30 cellular contexts compared by ENCODE assay signal in the genomic region with DNA sequence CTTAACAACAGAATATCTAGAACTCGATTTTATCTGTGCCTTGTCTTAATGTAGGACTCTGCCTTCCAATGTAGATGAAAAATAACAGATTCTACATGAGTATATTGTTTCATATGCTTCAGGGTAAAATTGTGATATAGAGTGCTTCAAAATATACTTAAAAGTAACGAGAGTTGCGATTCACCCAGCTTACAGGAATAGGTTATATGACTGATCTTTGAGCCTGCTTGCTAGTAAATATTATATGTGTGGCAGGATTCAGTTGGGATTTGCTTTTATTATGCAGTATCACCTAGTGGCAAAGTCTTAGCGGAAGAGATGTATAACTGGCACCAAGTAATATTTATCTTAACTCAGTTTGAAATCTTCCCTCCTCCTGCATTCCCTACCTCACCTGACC.
"Had no signal": no experiment of that assay in that cellular context is flagged by ENCODE, and none has a peak within 500 bp of the region (broad histone marks: within the 10 kb centered on the region; RNA-seq: fewer than 3 reads in every experiment).

No MANE protein-coding gene starts in this region.

- DNase-seq: dermis blood vessel endothelial cell; effector memory CD8-positive, alpha-beta T cell; foreskin fibroblast; gastrocnemius medialis; head of caudate nucleus; mucosa of descending colon; naive B cell; stimulated activated CD4-positive, alpha-beta T cell treated with anti-CD3 and anti-CD28 coated beads, Interleukin-12 subunit alpha, Interleukin-12 subunit beta, amount 100 ng/mL, for 4 hours; stimulated activated CD4-positive, alpha-beta T cell treated with anti-CD3 and anti-CD28 coated beads, Interleukin-1b, Interleukin-23, amount 100 ng/mL, for 48 hours; stimulated activated CD4-positive, alpha-beta T cell treated with anti-CD3 and anti-CD28 coated beads, Interleukin-4, amount 100 ng/mL, for 1 hour; stimulated activated CD8-positive, alpha-beta memory T cell treated with anti-CD3 and anti-CD28 coated beads, Interleukin-4, amount 100 ng/mL, for 48 hours; stimulated activated naive CD4-positive, alpha-beta T cell; stimulated activated naive CD8-positive, alpha-beta T cell treated with anti-CD3 and anti-CD28 coated beads, Interleukin-15, amount 100 ng/mL, for 72 hours; transverse colon had no signal

- H3K4me1 ChIP-seq: gastrocnemius medialis, parathyroid adenoma, prostate gland, right atrium auricular region, transverse colon had no signal

- H3K36me3 Mint-ChIP-seq: memory B cell, mesothelial cell of epicardium, naive B cell had no signal

- H3K9me3 ChIP-seq: gastrocnemius medialis, mucosa of descending colon, prostate gland, right atrium auricular region, suprapubic skin, transverse colon, vagina had no signal

- H3K4me3 ChIP-seq: coronary artery, gastrocnemius medialis, lung, mucosa of descending colon, prostate gland, right atrium auricular region, smooth muscle cell, suprapubic skin, transverse colon, vagina had no signal

- H3K36me3 ChIP-seq: gastrocnemius medialis, prostate gland, right atrium auricular region, suprapubic skin, transverse colon, vagina had no signal

- H3K27me3 Mint-ChIP-seq: effector memory CD8-positive, alpha-beta T cell; memory B cell; naive B cell; natural killer cell treated with Interleukin-12 subunit alpha and Interleukin-12 subunit beta and Interleukin-15 and Interleukin-18, amount 100 ng/mL, for 72 hours; stimulated activated naive CD8-positive, alpha-beta T cell treated with anti-CD3 and anti-CD28 coated beads, Interleukin-15, amount 100 ng/mL, for 72 hours had no signal

- H3K27me3 ChIP-seq: gastrocnemius medialis, right atrium auricular region, suprapubic skin, transverse colon, vagina had no signal

- H3K27ac ChIP-seq: coronary artery, epithelial cell of prostate, gastrocnemius medialis, parathyroid adenoma, prostate gland, right atrium auricular region, suprapubic skin, transverse colon, vagina had no signal

- H3K9ac ChIP-seq: parathyroid adenoma had no signal

- ATAC-seq: effector memory CD8-positive, alpha-beta T cell; esophagus mucosa; gastrocnemius medialis; left lobe of liver; mucosa of descending colon; natural killer cell treated with Interleukin-12 subunit alpha and Interleukin-12 subunit beta and Interleukin-15 and Interleukin-18, amount 100 ng/mL, for 72 hours; sciatic nerve; stimulated activated naive CD8-positive, alpha-beta T cell treated with anti-CD3 and anti-CD28 coated beads, Interleukin-15, amount 100 ng/mL, for 72 hours had no signal

- H3K27ac Mint-ChIP-seq: effector memory CD8-positive, alpha-beta T cell; memory B cell; mesothelial cell of epicardium; naive B cell; natural killer cell treated with Interleukin-12 subunit alpha and Interleukin-12 subunit beta and Interleukin-15 and Interleukin-18, amount 100 ng/mL, for 72 hours; stimulated activated naive CD8-positive, alpha-beta T cell treated with anti-CD3 and anti-CD28 coated beads, Interleukin-15, amount 100 ng/mL, for 72 hours had no signal

- H3K9me3 Mint-ChIP-seq: mesothelial cell of epicardium had no signal

- H3K4me3 Mint-ChIP-seq: effector memory CD8-positive, alpha-beta T cell; memory B cell; mesothelial cell of epicardium; naive B cell; natural killer cell treated with Interleukin-12 subunit alpha and Interleukin-12 subunit beta and Interleukin-15 and Interleukin-18, amount 100 ng/mL, for 72 hours; neural crest cell; stimulated activated naive CD8-positive, alpha-beta T cell treated with anti-CD3 and anti-CD28 coated beads, Interleukin-15, amount 100 ng/mL, for 72 hours had no signal

- H3K4me1 Mint-ChIP-seq: memory B cell; naive B cell; stimulated activated naive CD8-positive, alpha-beta T cell treated with anti-CD3 and anti-CD28 coated beads, Interleukin-15, amount 100 ng/mL, for 72 hours had no signal
